17 cellular contexts compared by ENCODE assay signal in genomic region chr1:16087733-16088132, GRCh38. TPM values are rescaled to one million over a fixed set of nuclear protein-coding genes. Genes with fewer than 3 reads are reported as not detected.
DNase-seq lines count a peak whose midpoint lies in the region; ATAC-seq and TF ChIP-seq lines count a peak whose summit lies in the region.
"Had no signal": no experiment of that assay in that cellular context is flagged by ENCODE, and none has a peak within 500 bp of the region (broad histone marks: within the 10 kb centered on the region; RNA-seq: fewer than 3 reads in every experiment).

No MANE protein-coding gene starts in this region.

- POLR2A ChIA-PET in PC-9 (lab: Charles Lee; ENCODE audit: unreplicated experiment): no interaction called here

- TF ChIP-seq CTCF in PC-9 (conservative IDR thresholded peaks at IDR 0.05) (no peak), endodermal cell (conservative IDR thresholded peaks at IDR 0.05) (no peak), osteoblast (IDR thresholded peaks at IDR 0.05; ENCODE audit: extremely low read depth, low read depth, low read length) (no peak)

- H2AFZ ChIP-seq in PC-9 (peak overlapping the region; percentile 64; the same call in 1 of the 2 replicates), osteoblast (ENCODE audit: low read length) (no peak overlapping the region)

- peaks cover 30% of the 10 kb centered on the region for H3F3A ChIP-seq in PC-9 (ENCODE audit: insufficient read depth, low read depth)

- H4K20me1 ChIP-seq in PC-9 (ENCODE audit: insufficient read depth) (no peaks in the 10 kb centered on the region), osteoblast (ENCODE audit: insufficient read depth, low read length) (no peaks in the 10 kb centered on the region)

- H3K27me3 Mint-ChIP-seq in activated naive CD4-positive, alpha-beta T cell treated with anti-CD3 and anti-CD28 coated beads for 36 hours (ENCODE audit: low read depth): no peaks in the 10 kb centered on the region
- H3K27me3 Mint-ChIP-seq in endodermal cell (ENCODE audit: insufficient read depth): no peaks in the 10 kb centered on the region
- no peaks in the 10 kb centered on the region for H3K27me3 Mint-ChIP-seq in activated T-helper 17 cell treated with anti-CD3 and anti-CD28 coated beads, Interleukin-2, amount 50 U/mL, for 72 hours
- H3K27me3 Mint-ChIP-seq: IgD-negative memory B cell had no signal

- H3K4me3 ChIP-seq in PC-9 (peak overlapping the region; percentile 45; the same call in 1 of the 2 replicates), endodermal cell (ENCODE audit: low read length) (no peak overlapping the region), osteoblast (ENCODE audit: insufficient read depth, low read length) (no peak overlapping the region)

- H3K9me2 ChIP-seq in PC-9 (ENCODE audit: insufficient read depth): no peaks in the 10 kb centered on the region

- BruUV-seq in PC-9 (replicated peaks; lab: Mats Ljungman, UMichigan): no TSS peak

- no peaks in the 10 kb centered on the region for H3K36me3 Mint-ChIP-seq in activated naive CD4-positive, alpha-beta T cell treated with anti-CD3 and anti-CD28 coated beads for 36 hours (ENCODE audit: low read depth)
- H3K36me3 Mint-ChIP-seq in endodermal cell (ENCODE audit: low read depth): no peaks in the 10 kb centered on the region
- H3K36me3 Mint-ChIP-seq in activated T-helper 17 cell treated with anti-CD3 and anti-CD28 coated beads, Interleukin-2, amount 50 U/mL, for 72 hours (ENCODE audit: low read depth): no peaks in the 10 kb centered on the region

- H3K27ac ChIP-seq in PC-9: peak overlapping the region; percentile 95
- no peak overlapping the region for H3K27ac ChIP-seq in endodermal cell (ENCODE audit: low read depth, low read length)
- no peak overlapping the region for H3K27ac ChIP-seq in osteoblast (ENCODE audit: low read depth, low read length)
- H3K27ac ChIP-seq: 22Rv1 had no signal

- H3K9me3 Mint-ChIP-seq in activated naive CD4-positive, alpha-beta T cell treated with anti-CD3 and anti-CD28 coated beads for 36 hours: no peaks in the 10 kb centered on the region
- no peaks in the 10 kb centered on the region for H3K9me3 Mint-ChIP-seq in endodermal cell
- no peaks in the 10 kb centered on the region for H3K9me3 Mint-ChIP-seq in activated T-helper 17 cell treated with anti-CD3 and anti-CD28 coated beads, Interleukin-2, amount 50 U/mL, for 72 hours
- H3K9me3 Mint-ChIP-seq: IgD-negative memory B cell had no signal

- H3K27me3 ChIP-seq in PC-9 (ENCODE audit: insufficient read depth, low read depth) (no peaks in the 10 kb centered on the region), endodermal cell (ENCODE audit: control insufficient read depth, insufficient read depth, low read length, poor library complexity, severe bottlenecking) (no peaks in the 10 kb centered on the region), osteoblast (ENCODE audit: insufficient read depth, low read length) (no peaks in the 10 kb centered on the region)

- H3K4me1 ChIP-seq in PC-9 (replicated peaks; ENCODE audit: insufficient read depth) (peaks cover 84% of the 10 kb centered on the region), endodermal cell (ENCODE audit: control insufficient read depth, insufficient read depth, low read length) (peaks cover 7% of the 10 kb centered on the region), osteoblast (ENCODE audit: insufficient read depth, low read length) (peaks cover 15% of the 10 kb centered on the region)

- intact Hi-C loops in activated naive CD4-positive, alpha-beta T cell treated with anti-CD3 and anti-CD28 coated beads for 36 hours (cut with micrococcal nuclease): no loop called here
- intact Hi-C loops in PC-9 (cut with micrococcal nuclease; ENCODE audit: unreplicated experiment): loop anchor here (1.0 to 2.0 kb wide), 2 partner anchors 33 to 56 kb away; no protein-coding TSS in a partner anchor

- no peaks in the 10 kb centered on the region for H3K79me2 ChIP-seq in PC-9 (ENCODE audit: low read depth)
- no peaks in the 10 kb centered on the region for H3K79me2 ChIP-seq in osteoblast (ENCODE audit: insufficient read depth, low read length)

- 91% methylated on average over 7 of the region's 7 CpGs; no CpG with 5 or more reads in 1 of the 2 experiments for WGBS in endodermal cell (ENCODE audit: insufficient coverage in 1 of 2, insufficient read length in 1 of 2), 2 experiments

- H3K9me3 ChIP-seq in PC-9 (ENCODE audit: insufficient read depth, low read depth) (no peaks in the 10 kb centered on the region), endodermal cell (ENCODE audit: control insufficient read depth, low read length) (no peaks in the 10 kb centered on the region), osteoblast (ENCODE audit: low read depth, low read length) (no peaks in the 10 kb centered on the region)

- DNase-seq in activated naive CD4-positive, alpha-beta T cell treated with anti-CD3 and anti-CD28 coated beads for 36 hours: peak; percentile 1
- DNase-seq in activated naive CD4-positive, alpha-beta T cell treated with anti-CD3 and anti-CD28 coated beads, Interleukin-2, amount 50 U/mL, for 16 hours: no peak
- no peak for DNase-seq in PC-9
- peak; percentile 47 for DNase-seq in endodermal cell
- peak; percentile 73 for DNase-seq in osteoblast (ENCODE audit: insufficient read length, low spot score, missing footprints)
- DNase-seq in NCI-H524 (lab: John Stamatoyannopoulos, UW): no peak
- DNase-seq: C1 segment of cervical spinal cord, NCI-H1105 treated with DMSO at 0.1 percent for 48 hours, NCI-H1694 treated with DMSO at 0.1 percent for 48 hours, NCI-H69, SHP77 treated with DMSO at 0.1 percent for 48 hours had no signal

- H3K4me2 ChIP-seq in PC-9: peak overlapping the region; percentile 81
- H3K4me2 ChIP-seq in osteoblast (ENCODE audit: insufficient read depth, low read length): no peak overlapping the region

- CTCF ChIA-PET in activated naive CD4-positive, alpha-beta T cell treated with anti-CD3 and anti-CD28 coated beads for 36 hours (lab: Charles Lee): no interaction called here
- CTCF ChIA-PET in PC-9 (lab: Charles Lee): no interaction called here

- ATAC-seq in activated T-helper 17 cell treated with anti-CD3 and anti-CD28 coated beads, Interleukin-2, amount 50 U/mL, for 72 hours (replicated peaks): no peak
- ATAC-seq in HG03378 (IDR thresholded peaks at IDR 0.05; ENCODE audit: unreplicated experiment): no peak

- no peaks in the 10 kb centered on the region for H3K4me1 Mint-ChIP-seq in activated naive CD4-positive, alpha-beta T cell treated with anti-CD3 and anti-CD28 coated beads for 36 hours (ENCODE audit: low read depth)
- H3K4me1 Mint-ChIP-seq in endodermal cell: peaks cover 9% of the 10 kb centered on the region
- no peaks in the 10 kb centered on the region for H3K4me1 Mint-ChIP-seq in activated T-helper 17 cell treated with anti-CD3 and anti-CD28 coated beads, Interleukin-2, amount 50 U/mL, for 72 hours

- H3K36me3 ChIP-seq in PC-9 (ENCODE audit: low read depth) (no peaks in the 10 kb centered on the region), endodermal cell (ENCODE audit: control insufficient read depth, insufficient read depth, low read length) (no peaks in the 10 kb centered on the region), osteoblast (ENCODE audit: insufficient read depth, low read length) (no peaks in the 10 kb centered on the region)

- no peak overlapping the region for H3K9ac ChIP-seq in endodermal cell (ENCODE audit: extremely low read depth, low read length, poor library complexity, severe bottlenecking)

- H3K4me3 Mint-ChIP-seq in activated naive CD4-positive, alpha-beta T cell treated with anti-CD3 and anti-CD28 coated beads for 36 hours: no peak overlapping the region
- H3K4me3 Mint-ChIP-seq in endodermal cell: no peak overlapping the region
- no peak overlapping the region for H3K4me3 Mint-ChIP-seq in activated T-helper 17 cell treated with anti-CD3 and anti-CD28 coated beads, Interleukin-2, amount 50 U/mL, for 72 hours
- H3K4me3 Mint-ChIP-seq: IgD-negative memory B cell had no signal

- no peak overlapping the region for H3K27ac Mint-ChIP-seq in activated naive CD4-positive, alpha-beta T cell treated with anti-CD3 and anti-CD28 coated beads for 36 hours
- H3K27ac Mint-ChIP-seq in endodermal cell: no peak overlapping the region
- H3K27ac Mint-ChIP-seq in activated T-helper 17 cell treated with anti-CD3 and anti-CD28 coated beads, Interleukin-2, amount 50 U/mL, for 72 hours: no peak overlapping the region

RNA-seq across cellular contexts. Expression of gene FAM131C, which starts 14.3 kb away (rescaled TPM):
- total RNA-seq in activated naive CD4-positive, alpha-beta T cell treated with anti-CD3 and anti-CD28 coated beads for 36 hours: not detected
- total RNA-seq in PC-9 (2021): 7.4 and 12.3 TPM in 2 replicates
- 1 to 10 TPM in 1 of 2 donors, under 1 TPM in 1; 0.66 to 2.5 TPM for total RNA-seq in endodermal cell
- polyA plus RNA-seq in endodermal cell (2013, experiment 1 of 2): 3.7 TPM
- polyA plus RNA-seq in endodermal cell (2013, experiment 2 of 2): 2.4 TPM
- total RNA-seq in osteoblast: 0.36 TPM in 1 of 2 replicates, not detected in the other
- under 1 TPM; 0.24 to 0.69 TPM for total RNA-seq in activated T-helper 17 cell treated with anti-CD3 and anti-CD28 coated beads, Interleukin-2, amount 50 U/mL, for 72 hours
- polyA plus RNA-seq: IgD-negative memory B cell had no signal

RNA-seq across cellular contexts. Expression of gene CLCNKB, which starts 44.2 kb away (rescaled TPM):
- not detected for total RNA-seq in activated naive CD4-positive, alpha-beta T cell treated with anti-CD3 and anti-CD28 coated beads for 36 hours
- total RNA-seq in PC-9 (2021) (1.1 and 1.9 TPM in 2 replicates), endodermal cell (1 to 10 TPM; 3.6 to 3.7 TPM), osteoblast (0.29 and 0.36 TPM in 2 replicates)
- polyA plus RNA-seq in endodermal cell (2013, experiment 1 of 2): 3.4 TPM
- 2.0 TPM for polyA plus RNA-seq in endodermal cell (2013, experiment 2 of 2)
- under 1 TPM in 1 of 2 donors, not detected in 1; 0.13 TPM for total RNA-seq in activated T-helper 17 cell treated with anti-CD3 and anti-CD28 coated beads, Interleukin-2, amount 50 U/mL, for 72 hours
- total RNA-seq: HT-29, LHCN-M2 had no signal
- polyA plus RNA-seq: IgD-negative memory B cell had no signal

Comparison
In these comparisons a context has a peak if more than half of its experiments do, and no peak if none do; other contexts are left out.
1. DNase-seq: peak in activated naive CD4-positive, alpha-beta T cell treated with anti-CD3 and anti-CD28 coated beads for 36 hours (single experiment), endodermal cell (single experiment) and osteoblast (single experiment); none in activated naive CD4-positive, alpha-beta T cell treated with anti-CD3 and anti-CD28 coated beads, Interleukin-2, amount 50 U/mL, for 16 hours (single experiment), PC-9 (0 of 2) and NCI-H524 (0 of 2).